ENCODE assay signal across 1 cellular context in genomic region chr3:112013784-112014143, GRCh38.
TF ChIP-seq lines count a peak whose summit lies in the region.

No MANE protein-coding gene starts in this region.

TF ChIP-seq in HepG2, 621 proteins besides CTCF, POLR2A, EP300 and RAD21 (continued from another document):
- no peak for TF ChIP-seq ARID3A (IDR thresholded peaks at IDR 0.05; ENCODE audit: low read depth, low read length)
- TF ChIP-seq CBX5 (CRISPR knock-in tag; IDR thresholded peaks at IDR 0.05; ENCODE audit: borderline replicate concordance) = no peak
- TF ChIP-seq ZBTB40 (IDR thresholded peaks at IDR 0.05) = no peak
- TF ChIP-seq ZBTB40 (CRISPR knock-in tag; IDR thresholded peaks at IDR 0.05) = no peak
- TF ChIP-seq ZNF639 (CRISPR knock-in tag; conservative IDR thresholded peaks at IDR 0.05) = no peak
- TF ChIP-seq ZBTB39 (CRISPR knock-in tag; IDR thresholded peaks at IDR 0.05) = no peak
- TF ChIP-seq POGZ (CRISPR knock-in tag; IDR thresholded peaks at IDR 0.05) = no peak
- TF ChIP-seq ZNF224 (CRISPR knock-in tag; IDR thresholded peaks at IDR 0.05) = no peak
- no peak for TF ChIP-seq ZNF780A (CRISPR knock-in tag; IDR thresholded peaks at IDR 0.05)
- no peak for TF ChIP-seq ZNF205 (CRISPR knock-in tag; IDR thresholded peaks at IDR 0.05)
- TF ChIP-seq ZNF260 (CRISPR knock-in tag; IDR thresholded peaks at IDR 0.05; ENCODE audit: borderline replicate concordance, low read depth) = no peak
- TF ChIP-seq ZNF570 (CRISPR knock-in tag; IDR thresholded peaks at IDR 0.05; ENCODE audit: borderline replicate concordance) = no peak
- TF ChIP-seq AGO2 (optimal IDR thresholded peaks at IDR 0.05; ENCODE audit: low read depth, low read length) = no peak
- TF ChIP-seq SETDB1 (CRISPR knock-in tag; IDR thresholded peaks at IDR 0.05; ENCODE audit: borderline replicate concordance) = no peak
TF ChIP-seq in HepG2: peak in this region for 0.
